ENCODE assay signal across 19 cellular contexts in genomic region chr1:181148636-181149035, GRCh38.
DNase-seq lines count a peak whose midpoint lies in the region; ATAC-seq and TF ChIP-seq lines count a peak whose summit lies in the region.
"Had no signal": no experiment of that assay in that cellular context is flagged by ENCODE, and none has a peak within 500 bp of the region (broad histone marks: within the 10 kb centered on the region; RNA-seq: fewer than 3 reads in every experiment).

No MANE protein-coding gene starts in this region.

- H3K27me3 ChIP-seq in right cardiac atrium (ENCODE audit: control insufficient read depth, insufficient read depth) (no peaks in the 10 kb centered on the region), RWPE2 (ENCODE audit: insufficient read depth, poor library complexity, severe bottlenecking) (no peaks in the 10 kb centered on the region), suprapubic skin (no peaks in the 10 kb centered on the region), spleen (replicated peaks in 1 of 7) (no peaks in the 10 kb centered on the region)

- no peak for TF ChIP-seq EP300 in suprapubic skin (IDR thresholded peaks at IDR 0.05)

- H3K36me3 ChIP-seq in RWPE2 (ENCODE audit: low read depth) (no peaks in the 10 kb centered on the region), suprapubic skin (no peaks in the 10 kb centered on the region), spleen (no peaks in the 10 kb centered on the region)

- ATAC-seq in right cardiac atrium (no peak), left cardiac atrium (no peak), RWPE2 (ENCODE audit: low read depth) (peak; percentile 76), GM21737 (IDR thresholded peaks at IDR 0.05; ENCODE audit: unreplicated experiment) (no peak), GM18868 (IDR thresholded peaks at IDR 0.05; ENCODE audit: unreplicated experiment) (no peak)
- ATAC-seq: HepG2; left colon; mucosa of descending colon; stimulated activated naive B cell treated with anti-CD40 and anti-IgM and Interleukin-4, amounts not matched to agents 10 μg/mL and 1 μg/mL and 100 μg/mL, for 72 hours had no signal

- 53% methylated on average over 3 of the region's 3 CpGs for WGBS in right cardiac atrium
- 61% methylated on average over 3 of the region's 3 CpGs for WGBS in suprapubic skin
- WGBS in spleen, 5 donors, result 64 to 94% (median 86%) methylated on average over 3 of the region's 3 CpGs

- intact Hi-C loops in right cardiac atrium (cut with DNase I), result loop anchor here in 2 of 4 donors (5.0 to 10.0 kb wide), 2 partner anchors 56 to 264 kb away; no protein-coding TSS in a partner anchor
- intact Hi-C loops in left cardiac atrium (cut with DNase I), result loop anchor here (10.0 kb wide), 3 partner anchors 64 to 624 kb away; partner anchors contain the start of genes IER5 (in 1 of the 2) and MR1 (in 1 of the 2)
- intact Hi-C loops in spleen (cut with DNase I; ENCODE audit: low total_unique reads), result loop anchor here (5.0 kb wide), 1 partner anchor 126 kb away; the partner anchor contains the start of gene STX6

- peaks cover 2 to 5% (median 2%) of the 10 kb centered on the region in 3 donors for H3K27me3 Mint-ChIP-seq in immature natural killer cell (ENCODE audit: low read depth in 3 of 3)
- H3K27me3 Mint-ChIP-seq: brain had no signal

- TF ChIP-seq CTCF in RWPE2 (IDR thresholded peaks at IDR 0.05; ENCODE audit: poor library complexity, severe bottlenecking) (no peak), suprapubic skin (IDR thresholded peaks at IDR 0.05) (no peak), spleen (IDR thresholded peaks at IDR 0.05 in 8 of 11, conservative IDR thresholded peaks at IDR 0.05 in 3 of 11) (no peak)

- H3K36me3 Mint-ChIP-seq in immature natural killer cell, result no peaks in the 10 kb centered on the region
- H3K36me3 Mint-ChIP-seq: brain, type B pancreatic cell had no signal

- H3K4me1 ChIP-seq in right cardiac atrium (ENCODE audit: control insufficient read depth, insufficient read depth, low read length) (peaks cover 13% of the 10 kb centered on the region), RWPE2 (ENCODE audit: insufficient read depth, poor library complexity, severe bottlenecking) (peaks cover 6% of the 10 kb centered on the region), suprapubic skin (peaks cover 28% of the 10 kb centered on the region), spleen (peaks cover 14 to 56% (median 46%) of the 10 kb centered on the region in 6 donors)

- TF ChIP-seq POLR2A in suprapubic skin (IDR thresholded peaks at IDR 0.05), result no peak
- TF ChIP-seq POLR2A in spleen (IDR thresholded peaks at IDR 0.05), result no peak

- peaks cover 0 to 1% (median 0%) of the 10 kb centered on the region in 6 donors for H3K9me3 Mint-ChIP-seq in immature natural killer cell
- H3K9me3 Mint-ChIP-seq: stimulated activated naive B cell treated with anti-CD40 and anti-IgM and Interleukin-4, amounts not matched to agents 10 μg/mL and 1 μg/mL and 100 μg/mL, for 72 hours had no signal

- H3K4me3 ChIP-seq in right cardiac atrium (ENCODE audit: low read length) (no peak overlapping the region), RWPE2 (ENCODE audit: severe bottlenecking) (no peak overlapping the region), suprapubic skin (no peak overlapping the region), spleen (no peak overlapping the region)
- H3K4me3 ChIP-seq: mucosa of descending colon had no signal

- H3K27ac ChIP-seq in right cardiac atrium (ENCODE audit: low read length) (peak overlapping the region; percentile 87), RWPE2 (ENCODE audit: poor library complexity, severe bottlenecking) (peak overlapping the region; percentile 12), suprapubic skin (no peak overlapping the region), spleen (peak overlapping the region in 4 of 8 donors; percentile 39 to 78 (median 56))

- no peaks in the 10 kb centered on the region for H3K9me3 ChIP-seq in right cardiac atrium (ENCODE audit: control insufficient read depth, low read length)
- H3K9me3 ChIP-seq in RWPE2 (ENCODE audit: severe bottlenecking), result no peaks in the 10 kb centered on the region
- no peaks in the 10 kb centered on the region for H3K9me3 ChIP-seq in suprapubic skin
- no peaks in the 10 kb centered on the region for H3K9me3 ChIP-seq in spleen
- H3K9me3 ChIP-seq: mucosa of descending colon, SK-N-SH had no signal

- DNase-seq in right cardiac atrium (no peak), left cardiac atrium (no peak), RWPE2 (ENCODE audit: low spot score) (no peak), immature natural killer cell (no peak), suprapubic skin (ENCODE audit: low spot score in 2 of 2) (peak; percentile 15 to 24), spleen (no peak)
- DNase-seq: hippocampal formation; left colon; mucosa of descending colon; MV-4-11; NCI-H1930; NCI-H510A treated with DMSO at 0.1 percent for 48 hours; SK-N-SH; stimulated activated naive B cell treated with anti-CD40 and anti-IgM and Interleukin-4, amounts not matched to agents 10 μg/mL and 1 μg/mL and 100 μg/mL, for 72 hours had no signal

- H3K27ac Mint-ChIP-seq in immature natural killer cell, result peak overlapping the region in 5 of 6 donors; percentile 63 to 92 (median 90)
- H3K27ac Mint-ChIP-seq: brain; stimulated activated naive B cell treated with anti-CD40 and anti-IgM and Interleukin-4, amounts not matched to agents 10 μg/mL and 1 μg/mL and 100 μg/mL, for 72 hours; type B pancreatic cell had no signal

- peak overlapping the region; percentile 35 to 86 (median 81) for H3K4me3 Mint-ChIP-seq in immature natural killer cell
- H3K4me3 Mint-ChIP-seq: brain, type B pancreatic cell had no signal

- peaks cover 55 to 59% of the 10 kb centered on the region in 2 donors for H3K4me1 Mint-ChIP-seq in immature natural killer cell

Comparison
In these comparisons a context has a peak if more than half of its experiments do, and no peak if none do; other contexts are left out.
1. DNase-seq: peak in suprapubic skin (2 of 2); none in right cardiac atrium (0 of 3), left cardiac atrium (single experiment), RWPE2 (single experiment), immature natural killer cell (0 of 3) and spleen (single experiment).